ENCODE assay signal across 25 cellular contexts in the genomic region with DNA sequence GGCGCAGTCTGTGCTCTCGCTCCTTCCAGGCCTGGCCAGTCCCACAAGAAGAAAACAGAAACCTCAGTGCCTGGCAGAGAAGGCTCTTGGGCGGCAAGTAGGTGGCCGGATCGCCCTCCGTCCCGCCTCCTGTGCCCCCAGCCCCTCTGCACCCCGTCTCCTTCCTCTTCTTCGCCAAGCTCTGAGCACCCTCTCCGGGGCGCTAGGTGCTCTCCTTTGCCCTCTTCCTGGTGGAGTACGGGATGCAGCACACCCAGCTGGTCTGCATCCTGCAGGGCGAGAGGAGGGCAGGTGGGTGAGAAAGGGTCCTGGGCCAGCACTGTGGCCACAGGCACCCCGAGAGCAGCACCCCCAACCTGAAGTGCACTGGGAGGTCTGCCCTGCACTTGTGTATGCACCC. TPM values are rescaled to one million over a fixed set of nuclear protein-coding genes. Genes with fewer than 3 reads are reported as not detected.
"Had no signal": no experiment of that assay in that cellular context is flagged by ENCODE, and none has a peak within 500 bp of the region (broad histone marks: within the 10 kb centered on the region; RNA-seq: fewer than 3 reads in every experiment).

No MANE protein-coding gene starts in this region.

- DNase-seq: activated CD4-positive, alpha-beta T cell treated with anti-CD3 and anti-CD28 coated beads for 48 hours; activated CD4-positive, alpha-beta T cell treated with anti-CD3 and anti-CD28 coated beads, Interleukin-2, amount 50 U/mL, for 48 hours; activated CD8-positive, alpha-beta memory T cell treated with anti-CD3 and anti-CD28 coated beads for 24 hours; activated gamma-delta T cell treated with Interleukin-2 at 50 U/mL for 16 hours; activated naive CD4-positive, alpha-beta T cell treated with anti-CD3 and anti-CD28 coated beads, Interleukin-2, amount 50 U/mL, for 16 hours; amniotic stem cell; central memory CD4-positive, alpha-beta T cell; effector CD8-positive, alpha-beta T cell; stimulated activated CD4-positive, alpha-beta T cell treated with anti-CD3 and anti-CD28 coated beads, Interleukin-15, amount 100 ng/mL, for 24 hours; stimulated activated CD4-positive, alpha-beta T cell treated with anti-CD3 and anti-CD28 coated beads, Interleukin-2, amount 100 ng/mL, for 24 hours; stimulated activated naive B cell treated with anti-CD40 and anti-IgM and Interleukin-4, amounts not matched to agents 10 μg/mL and 1 μg/mL and 100 μg/mL, for 72 hours; stomach; T-helper 9 cell; thyroid gland; WERI-Rb-1 had no signal

- H3K27me3 Mint-ChIP-seq: progenitor cell of endocrine pancreas; stimulated activated naive B cell treated with anti-CD40 and anti-IgM and Interleukin-4, amounts not matched to agents 10 μg/mL and 1 μg/mL and 100 μg/mL, for 72 hours had no signal

- H3K27me3 ChIP-seq: hepatocyte, stomach, thyroid gland, upper lobe of left lung had no signal

- H3K27ac Mint-ChIP-seq: nephron, progenitor cell of endocrine pancreas had no signal

- ATAC-seq: activated CD4-positive, CD25-positive, alpha-beta regulatory T cell treated with anti-CD3 and anti-CD28 coated beads, Interleukin-2, amount 50 U/mL, for 24 hours; stimulated activated naive B cell treated with anti-CD40 and anti-IgM and Interleukin-4, amounts not matched to agents 10 μg/mL and 1 μg/mL and 100 μg/mL, for 72 hours had no signal

- H3K4me1 Mint-ChIP-seq: nephron had no signal

- H3K4me3 Mint-ChIP-seq: nephron had no signal

- H3K27ac ChIP-seq: hepatocyte, neutrophil, stomach, thyroid gland, upper lobe of left lung, WERI-Rb-1 had no signal

- H3K9me3 ChIP-seq: thyroid gland had no signal

- H3K36me3 ChIP-seq: neutrophil, thyroid gland, WERI-Rb-1 had no signal

- H3K4me3 ChIP-seq: hepatocyte, lung, smooth muscle cell, stomach, thyroid gland, upper lobe of left lung had no signal

RNA-seq across cellular contexts. Expression of a gene that starts 17.3 kb away (rescaled TPM):
- total RNA-seq: epithelial cell of proximal tubule had no signal
- polyA plus RNA-seq: keratinocyte had no signal
